ENCODE assay signal across 1 cellular context in the genomic region with DNA sequence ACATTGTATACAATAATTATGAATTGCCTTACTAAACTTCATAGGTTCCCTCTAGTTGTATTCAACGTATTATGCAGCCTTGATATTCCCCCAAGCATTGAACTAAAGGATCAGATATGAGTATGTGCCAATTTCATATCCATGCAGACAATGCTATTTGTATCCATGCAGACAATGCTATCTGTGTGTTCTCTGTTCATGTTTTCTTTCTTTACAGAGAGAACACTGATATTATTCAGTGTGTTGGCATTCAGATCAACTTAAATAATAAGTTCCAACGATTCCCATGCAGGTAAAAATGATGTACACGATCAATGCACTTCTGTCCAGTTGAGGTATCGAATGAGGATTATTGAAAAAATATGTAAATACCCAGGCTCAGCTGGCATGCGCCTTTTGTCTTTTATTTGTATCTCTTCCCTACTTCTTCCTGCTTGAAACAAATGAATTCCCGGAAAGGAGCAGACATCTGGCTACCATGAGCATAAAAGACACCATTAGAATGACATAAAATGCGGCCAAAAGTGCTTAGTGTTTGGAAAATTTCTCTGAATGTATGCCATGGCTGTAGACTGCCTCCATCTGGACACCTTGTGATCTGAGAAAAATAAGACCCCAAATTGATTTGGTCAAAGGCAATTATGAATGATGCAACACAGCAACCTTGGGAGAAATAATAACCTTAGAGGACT.
TF ChIP-seq lines count a peak whose summit lies in the region.

No MANE protein-coding gene starts in this region.

TF ChIP-seq in SK-N-SH treated with all-trans-retinoic acid at 6 μM for 48 hours, 23 proteins besides CTCF, POLR2A, EP300 and RAD21 (continued from another document):
- TF ChIP-seq, protein P1, sequence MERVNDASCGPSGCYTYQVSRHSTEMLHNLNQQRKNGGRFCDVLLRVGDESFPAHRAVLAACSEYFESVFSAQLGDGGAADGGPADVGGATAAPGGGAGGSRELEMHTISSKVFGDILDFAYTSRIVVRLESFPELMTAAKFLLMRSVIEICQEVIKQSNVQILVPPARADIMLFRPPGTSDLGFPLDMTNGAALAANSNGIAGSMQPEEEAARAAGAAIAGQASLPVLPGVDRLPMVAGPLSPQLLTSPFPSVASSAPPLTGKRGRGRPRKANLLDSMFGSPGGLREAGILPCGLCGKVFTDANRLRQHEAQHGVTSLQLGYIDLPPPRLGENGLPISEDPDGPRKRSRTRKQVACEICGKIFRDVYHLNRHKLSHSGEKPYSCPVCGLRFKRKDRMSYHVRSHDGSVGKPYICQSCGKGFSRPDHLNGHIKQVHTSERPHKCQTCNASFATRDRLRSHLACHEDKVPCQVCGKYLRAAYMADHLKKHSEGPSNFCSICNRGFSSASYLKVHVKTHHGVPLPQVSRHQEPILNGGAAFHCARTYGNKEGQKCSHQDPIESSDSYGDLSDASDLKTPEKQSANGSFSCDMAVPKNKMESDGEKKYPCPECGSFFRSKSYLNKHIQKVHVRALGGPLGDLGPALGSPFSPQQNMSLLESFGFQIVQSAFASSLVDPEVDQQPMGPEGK (CRISPR knock-in tag; IDR thresholded peaks at IDR 0.05; ENCODE audit: borderline replicate concordance): no peak
- TF ChIP-seq PPARA (CRISPR knock-in tag; IDR thresholded peaks at IDR 0.05; ENCODE audit: borderline replicate concordance) (no peak), ZFP30 (CRISPR knock-in tag; IDR thresholded peaks at IDR 0.05) (no peak)
- TF ChIP-seq, protein P2, sequence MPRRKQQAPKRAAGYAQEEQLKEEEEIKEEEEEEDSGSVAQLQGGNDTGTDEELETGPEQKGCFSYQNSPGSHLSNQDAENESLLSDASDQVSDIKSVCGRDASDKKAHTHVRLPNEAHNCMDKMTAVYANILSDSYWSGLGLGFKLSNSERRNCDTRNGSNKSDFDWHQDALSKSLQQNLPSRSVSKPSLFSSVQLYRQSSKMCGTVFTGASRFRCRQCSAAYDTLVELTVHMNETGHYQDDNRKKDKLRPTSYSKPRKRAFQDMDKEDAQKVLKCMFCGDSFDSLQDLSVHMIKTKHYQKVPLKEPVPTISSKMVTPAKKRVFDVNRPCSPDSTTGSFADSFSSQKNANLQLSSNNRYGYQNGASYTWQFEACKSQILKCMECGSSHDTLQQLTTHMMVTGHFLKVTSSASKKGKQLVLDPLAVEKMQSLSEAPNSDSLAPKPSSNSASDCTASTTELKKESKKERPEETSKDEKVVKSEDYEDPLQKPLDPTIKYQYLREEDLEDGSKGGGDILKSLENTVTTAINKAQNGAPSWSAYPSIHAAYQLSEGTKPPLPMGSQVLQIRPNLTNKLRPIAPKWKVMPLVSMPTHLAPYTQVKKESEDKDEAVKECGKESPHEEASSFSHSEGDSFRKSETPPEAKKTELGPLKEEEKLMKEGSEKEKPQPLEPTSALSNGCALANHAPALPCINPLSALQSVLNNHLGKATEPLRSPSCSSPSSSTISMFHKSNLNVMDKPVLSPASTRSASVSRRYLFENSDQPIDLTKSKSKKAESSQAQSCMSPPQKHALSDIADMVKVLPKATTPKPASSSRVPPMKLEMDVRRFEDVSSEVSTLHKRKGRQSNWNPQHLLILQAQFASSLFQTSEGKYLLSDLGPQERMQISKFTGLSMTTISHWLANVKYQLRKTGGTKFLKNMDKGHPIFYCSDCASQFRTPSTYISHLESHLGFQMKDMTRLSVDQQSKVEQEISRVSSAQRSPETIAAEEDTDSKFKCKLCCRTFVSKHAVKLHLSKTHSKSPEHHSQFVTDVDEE (CRISPR knock-in tag; IDR thresholded peaks at IDR 0.05): no peak
- TF ChIP-seq, protein P3, sequence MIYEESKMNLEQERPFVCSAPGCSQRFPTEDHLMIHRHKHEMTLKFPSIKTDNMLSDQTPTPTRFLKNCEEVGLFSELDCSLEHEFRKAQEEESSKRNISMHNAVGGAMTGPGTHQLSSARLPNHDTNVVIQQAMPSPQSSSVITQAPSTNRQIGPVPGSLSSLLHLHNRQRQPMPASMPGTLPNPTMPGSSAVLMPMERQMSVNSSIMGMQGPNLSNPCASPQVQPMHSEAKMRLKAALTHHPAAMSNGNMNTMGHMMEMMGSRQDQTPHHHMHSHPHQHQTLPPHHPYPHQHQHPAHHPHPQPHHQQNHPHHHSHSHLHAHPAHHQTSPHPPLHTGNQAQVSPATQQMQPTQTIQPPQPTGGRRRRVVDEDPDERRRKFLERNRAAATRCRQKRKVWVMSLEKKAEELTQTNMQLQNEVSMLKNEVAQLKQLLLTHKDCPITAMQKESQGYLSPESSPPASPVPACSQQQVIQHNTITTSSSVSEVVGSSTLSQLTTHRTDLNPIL (CRISPR knock-in tag; IDR thresholded peaks at IDR 0.05; ENCODE audit: low read depth): no peak
